In the genomic region with DNA sequence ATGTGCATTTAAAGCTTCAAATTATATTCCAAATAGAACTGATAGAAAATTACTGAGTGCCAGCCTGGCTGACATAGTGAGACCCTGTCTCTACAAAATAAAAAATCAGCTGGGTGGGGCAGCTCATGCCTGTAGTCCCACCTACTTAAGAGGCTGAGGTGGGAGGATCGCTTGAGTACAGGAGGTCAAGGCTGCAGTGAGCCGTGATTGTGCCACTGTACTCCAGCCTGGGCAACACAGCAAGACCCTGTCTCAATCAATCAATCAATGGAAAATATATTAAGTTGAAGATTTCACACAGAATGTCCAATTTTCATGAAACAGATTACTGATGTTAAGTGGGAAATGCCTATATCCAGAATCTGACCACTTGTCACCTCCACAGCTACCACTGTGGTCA, we compare ENCODE assay signal across 27 cellular contexts. TPM values are rescaled to one million over a fixed set of nuclear protein-coding genes. Genes with fewer than 3 reads are reported as not detected.
"Had no signal": no experiment of that assay in that cellular context is flagged by ENCODE, and none has a peak within 500 bp of the region (broad histone marks: within the 10 kb centered on the region; RNA-seq: fewer than 3 reads in every experiment).

No MANE protein-coding gene starts in this region.

- H2AFZ ChIP-seq: hepatocyte, parathyroid adenoma had no signal

- FAIRE-seq: colon, kidney had no signal

- H3K4me3 ChIP-seq: hepatocyte, lung, prostate gland, thoracic aorta, transverse colon had no signal

- H3K36me3 ChIP-seq: prostate gland, transverse colon had no signal

- DNase-seq: endodermal cell; foreskin melanocyte; head of caudate nucleus; kidney; left colon; left ventricle myocardium superior; mesenchymal stem cell; midbrain; nephron progenitor cell; retina; stimulated activated CD4-positive, alpha-beta T cell treated with anti-CD3 and anti-CD28 coated beads, Interleukin-2, amount 100 ng/mL, for 24 hours; stimulated activated CD4-positive, alpha-beta T cell treated with anti-CD3 and anti-CD28 coated beads, Interleukin-4, amount 100 ng/mL, for 4 hours; stimulated activated naive B cell treated with anti-CD40 and anti-IgM and Interleukin-4, amounts not matched to agents 10 μg/mL and 1 μg/mL and 100 μg/mL, for 72 hours; stimulated activated naive CD8-positive, alpha-beta T cell treated with anti-CD3 and anti-CD28 coated beads, Interleukin-15, amount 100 ng/mL, for 72 hours; transverse colon had no signal

- H3K27ac ChIP-seq: hepatocyte, parathyroid adenoma, prostate gland, thoracic aorta, transverse colon had no signal

- H3K4me1 ChIP-seq: prostate gland had no signal

- H3K4me2 ChIP-seq: hepatocyte had no signal

- H3K9me3 ChIP-seq: prostate gland, thoracic aorta, transverse colon had no signal

- ATAC-seq: left colon; left ventricle myocardium superior; sciatic nerve; stimulated activated naive B cell treated with anti-CD40 and anti-IgM and Interleukin-4, amounts not matched to agents 10 μg/mL and 1 μg/mL and 100 μg/mL, for 72 hours; stimulated activated naive CD8-positive, alpha-beta T cell treated with anti-CD3 and anti-CD28 coated beads, Interleukin-15, amount 100 ng/mL, for 72 hours had no signal

- H3K9ac ChIP-seq: parathyroid adenoma had no signal

- H3K27me3 ChIP-seq: hepatocyte, transverse colon had no signal

RNA-seq across cellular contexts. Expression of gene CAMKV, which starts 55.8 kb away (rescaled TPM):
- total RNA-seq: endothelial cell of umbilical vein, left ventricle myocardium superior, omental fat pad, sciatic nerve, skeletal muscle tissue, subcutaneous adipose tissue, thoracic aorta had no signal
- polyA plus RNA-seq: endothelial cell of umbilical vein, lung, urinary bladder had no signal
